37 cellular contexts compared by ENCODE assay signal in genomic region chr2:172049721-172050120, GRCh38. TPM values are rescaled to one million over a fixed set of nuclear protein-coding genes. Genes with fewer than 3 reads are reported as not detected.
"Had no signal": no experiment of that assay in that cellular context is flagged by ENCODE, and none has a peak within 500 bp of the region (broad histone marks: within the 10 kb centered on the region; RNA-seq: fewer than 3 reads in every experiment).

No MANE protein-coding gene starts in this region.

- H3K9me3 Mint-ChIP-seq: activated B cell treated with CpG ODN at 0.5 μM for 24 hours; activated CD4-positive, alpha-beta memory T cell treated with anti-CD3 and anti-CD28 coated beads for 36 hours; activated CD4-positive, alpha-beta T cell treated with anti-CD3 and anti-CD28 coated beads, Interleukin-2, amount 10 ng/mL, durations not matched to agents 24 days and 14 days; activated CD8-positive, alpha-beta T cell treated with anti-CD3 and anti-CD28 coated beads for 36 hours; activated naive CD4-positive, alpha-beta T cell treated with anti-CD3 and anti-CD28 coated beads, Interleukin-2, amount 10 ng/mL, durations not matched to agents 7 days and 5 days; activated naive CD4-positive, alpha-beta T cell treated with anti-CD3 and anti-CD28 coated beads, Interleukin-2, amount 50 U/mL, for 24 hours; activated naive CD8-positive, alpha-beta T cell treated with anti-CD3 and anti-CD28 coated beads, Interleukin-2, amount 10 ng/mL, durations not matched to agents 7 days and 5 days; activated naive CD8-positive, alpha-beta T cell treated with anti-CD3 and anti-CD28 coated beads, Interleukin-2, amount 50 U/mL, for 24 hours; activated T-cell treated with anti-CD3 and anti-CD28 coated beads, Interleukin-2, amount 50 U/mL, for 4 hours; activated T-cell treated with anti-CD3 and anti-CD28 coated beads, Interleukin-2, amount 50 U/mL, for 72 hours; activated T-helper 1 cell treated with anti-CD3 and anti-CD28 coated beads, Interleukin-12 subunit alpha, Interleukin-12 subunit beta, Interleukin-2, Interleukin-4 antibody, amounts not matched to agents 30 ng/mL and 10 ng/mL and 1 ng/mL, durations not matched to agents 14 hours and 24 hours and 36 hours; activated T-helper 17 cell treated with anti-CD3 and anti-CD28 coated beads, Interleukin-2, amount 50 U/mL, for 72 hours; T-helper 1 cell treated with Interleukin-12 subunit alpha and Interleukin-12 subunit beta and Interleukin-4 antibody, amounts not matched to agents 30 μg/mL and 1 μg/mL, for 36 hours; T-helper 2 cell treated with Interferon-gamma antibody and Interleukin-4, amounts not matched to agents 5 μg/mL and 100 μg/mL, for 36 hours had no signal

- H3K4me3 Mint-ChIP-seq: activated B cell treated with CpG ODN at 0.5 μM for 24 hours; activated CD4-positive, alpha-beta memory T cell treated with anti-CD3 and anti-CD28 coated beads for 36 hours; activated CD4-positive, alpha-beta T cell treated with anti-CD3 and anti-CD28 coated beads, Interleukin-2, amount 10 ng/mL, durations not matched to agents 24 days and 14 days; activated CD8-positive, alpha-beta T cell treated with anti-CD3 and anti-CD28 coated beads for 36 hours; activated naive CD4-positive, alpha-beta T cell treated with anti-CD3 and anti-CD28 coated beads, Interleukin-2, amount 10 ng/mL, durations not matched to agents 7 days and 5 days; activated naive CD4-positive, alpha-beta T cell treated with anti-CD3 and anti-CD28 coated beads, Interleukin-2, amount 50 U/mL, for 24 hours; activated naive CD8-positive, alpha-beta T cell; activated naive CD8-positive, alpha-beta T cell treated with anti-CD3 and anti-CD28 coated beads, Interleukin-2, amount 10 ng/mL, durations not matched to agents 7 days and 5 days; activated naive CD8-positive, alpha-beta T cell treated with anti-CD3 and anti-CD28 coated beads, Interleukin-2, amount 50 U/mL, for 24 hours; activated T-cell treated with anti-CD3 and anti-CD28 coated beads, Interleukin-2, amount 50 U/mL, for 4 hours; activated T-cell treated with anti-CD3 and anti-CD28 coated beads, Interleukin-2, amount 50 U/mL, for 72 hours; activated T-helper 1 cell treated with anti-CD3 and anti-CD28 coated beads, Interleukin-12 subunit alpha, Interleukin-12 subunit beta, Interleukin-2, Interleukin-4 antibody, amounts not matched to agents 30 ng/mL and 10 ng/mL and 1 ng/mL, durations not matched to agents 14 hours and 24 hours and 36 hours; activated T-helper 17 cell treated with anti-CD3 and anti-CD28 coated beads, Interleukin-2, amount 50 U/mL, for 72 hours; T-helper 1 cell treated with Interleukin-12 subunit alpha and Interleukin-12 subunit beta and Interleukin-4 antibody, amounts not matched to agents 30 μg/mL and 1 μg/mL, for 36 hours; T-helper 2 cell treated with Interferon-gamma antibody and Interleukin-4, amounts not matched to agents 5 μg/mL and 100 μg/mL, for 36 hours had no signal

- H3K27ac ChIP-seq: ascending aorta, body of pancreas, brain microvascular endothelial cell, breast epithelium, VCaP had no signal

- H3K36me3 ChIP-seq: ascending aorta, brain microvascular endothelial cell, breast epithelium had no signal

- H3K27me3 Mint-ChIP-seq: activated B cell treated with CpG ODN at 0.5 μM for 24 hours; activated CD4-positive, alpha-beta memory T cell treated with anti-CD3 and anti-CD28 coated beads for 36 hours; activated CD8-positive, alpha-beta T cell treated with anti-CD3 and anti-CD28 coated beads for 36 hours; activated naive CD4-positive, alpha-beta T cell treated with anti-CD3 and anti-CD28 coated beads, Interleukin-2, amount 10 ng/mL, durations not matched to agents 7 days and 5 days; activated naive CD4-positive, alpha-beta T cell treated with anti-CD3 and anti-CD28 coated beads, Interleukin-2, amount 50 U/mL, for 24 hours; activated naive CD8-positive, alpha-beta T cell; activated naive CD8-positive, alpha-beta T cell treated with anti-CD3 and anti-CD28 coated beads, Interleukin-2, amount 50 U/mL, for 24 hours; activated T-helper 17 cell treated with anti-CD3 and anti-CD28 coated beads, Interleukin-2, amount 50 U/mL, for 72 hours had no signal

- H3K4me1 Mint-ChIP-seq: activated B cell treated with CpG ODN at 0.5 μM for 24 hours; activated T-helper 17 cell treated with anti-CD3 and anti-CD28 coated beads, Interleukin-2, amount 50 U/mL, for 72 hours had no signal

- DNase-seq: activated B cell treated with CpG ODN at 0.5 μM for 24 hours; activated CD4-positive, alpha-beta memory T cell treated with anti-CD3 and anti-CD28 coated beads for 36 hours; activated CD4-positive, alpha-beta T cell treated with anti-CD3 and anti-CD28 coated beads for 4 hours; activated CD4-positive, alpha-beta T cell treated with anti-CD3 and anti-CD28 coated beads, Interleukin-2, amount 10 ng/mL, durations not matched to agents 24 days and 14 days; activated CD4-positive, alpha-beta T cell treated with anti-CD3 and anti-CD28 coated beads, Interleukin-2, amount 50 U/mL, for 1 hour; activated CD4-positive, alpha-beta T cell treated with anti-CD3 and anti-CD28 coated beads, Interleukin-2, amount 50 U/mL, for 4 hours; activated CD4-positive, CD25-positive, alpha-beta regulatory T cell treated with anti-CD3 and anti-CD28 coated beads, Interleukin-2, amount 50 U/mL, for 72 hours; activated CD8-positive, alpha-beta memory T cell treated with anti-CD3 and anti-CD28 coated beads, Interleukin-2, amount 50 U/mL, for 4 hours; activated CD8-positive, alpha-beta T cell treated with anti-CD3 and anti-CD28 coated beads for 36 hours; activated gamma-delta T cell; activated naive CD4-positive, alpha-beta T cell treated with anti-CD3 and anti-CD28 coated beads, Interleukin-2, amount 10 ng/mL, durations not matched to agents 7 days and 5 days; activated naive CD4-positive, alpha-beta T cell treated with Interleukin-2 at 50 U/mL for 16 hours; activated naive CD8-positive, alpha-beta T cell treated with anti-CD3 and anti-CD28 coated beads, Interleukin-2, amount 10 ng/mL, durations not matched to agents 7 days and 5 days; activated naive CD8-positive, alpha-beta T cell treated with anti-CD3 and anti-CD28 coated beads, Interleukin-2, amount 50 U/mL, for 24 hours; activated T-cell treated with anti-CD3 and anti-CD28 coated beads for 4 hours; activated T-cell treated with anti-CD3 and anti-CD28 coated beads, Interleukin-2, amount 50 U/mL, for 1 hour; activated T-cell treated with anti-CD3 and anti-CD28 coated beads, Interleukin-2, amount 50 U/mL, for 4 hours; activated T-cell treated with anti-CD3 and anti-CD28 coated beads, Interleukin-2, amount 50 U/mL, for 72 hours; amygdala; anterior cingulate cortex; body of pancreas; brain microvascular endothelial cell; central memory CD4-positive, alpha-beta T cell; T-helper 2 cell; T-helper 9 cell had no signal

- H3K27ac Mint-ChIP-seq: activated B cell treated with CpG ODN at 0.5 μM for 24 hours; activated CD4-positive, alpha-beta memory T cell treated with anti-CD3 and anti-CD28 coated beads for 36 hours; activated CD4-positive, alpha-beta T cell treated with anti-CD3 and anti-CD28 coated beads, Interleukin-2, amount 10 ng/mL, durations not matched to agents 24 days and 14 days; activated CD8-positive, alpha-beta T cell treated with anti-CD3 and anti-CD28 coated beads for 36 hours; activated naive CD4-positive, alpha-beta T cell treated with anti-CD3 and anti-CD28 coated beads, Interleukin-2, amount 10 ng/mL, durations not matched to agents 7 days and 5 days; activated naive CD4-positive, alpha-beta T cell treated with anti-CD3 and anti-CD28 coated beads, Interleukin-2, amount 50 U/mL, for 24 hours; activated naive CD8-positive, alpha-beta T cell; activated naive CD8-positive, alpha-beta T cell treated with anti-CD3 and anti-CD28 coated beads, Interleukin-2, amount 10 ng/mL, durations not matched to agents 7 days and 5 days; activated naive CD8-positive, alpha-beta T cell treated with anti-CD3 and anti-CD28 coated beads, Interleukin-2, amount 50 U/mL, for 24 hours; activated T-cell treated with anti-CD3 and anti-CD28 coated beads, Interleukin-2, amount 50 U/mL, for 72 hours; activated T-helper 1 cell treated with anti-CD3 and anti-CD28 coated beads, Interleukin-12 subunit alpha, Interleukin-12 subunit beta, Interleukin-2, Interleukin-4 antibody, amounts not matched to agents 30 ng/mL and 10 ng/mL and 1 ng/mL, durations not matched to agents 14 hours and 24 hours and 36 hours; activated T-helper 17 cell treated with anti-CD3 and anti-CD28 coated beads, Interleukin-2, amount 50 U/mL, for 72 hours; T-helper 1 cell treated with Interleukin-12 subunit alpha and Interleukin-12 subunit beta and Interleukin-4 antibody, amounts not matched to agents 30 μg/mL and 1 μg/mL, for 36 hours; T-helper 2 cell treated with Interferon-gamma antibody and Interleukin-4, amounts not matched to agents 5 μg/mL and 100 μg/mL, for 36 hours had no signal

- H3K4me3 ChIP-seq: ascending aorta, body of pancreas, breast epithelium had no signal

- H3K4me1 ChIP-seq: ascending aorta, breast epithelium had no signal

- H3K36me3 Mint-ChIP-seq: activated CD4-positive, alpha-beta memory T cell treated with anti-CD3 and anti-CD28 coated beads for 36 hours; activated naive CD4-positive, alpha-beta T cell treated with anti-CD3 and anti-CD28 coated beads, Interleukin-2, amount 10 ng/mL, durations not matched to agents 7 days and 5 days had no signal

- ATAC-seq: activated CD8-positive, alpha-beta T cell treated with anti-CD3 and anti-CD28 coated beads for 36 hours; activated naive CD8-positive, alpha-beta T cell treated with anti-CD3 and anti-CD28 coated beads, Interleukin-2, amount 50 U/mL, for 24 hours; activated T-cell treated with anti-CD3 and anti-CD28 coated beads, Interleukin-2, amount 50 U/mL, for 4 hours; activated T-cell treated with anti-CD3 and anti-CD28 coated beads, Interleukin-2, amount 50 U/mL, for 72 hours; activated T-helper 17 cell treated with anti-CD3 and anti-CD28 coated beads, Interleukin-2, amount 50 U/mL, for 72 hours; body of pancreas had no signal

- H3K27me3 ChIP-seq: ascending aorta, body of pancreas, brain microvascular endothelial cell, breast epithelium had no signal

- H3K9me3 ChIP-seq: ascending aorta, body of pancreas, breast epithelium had no signal

RNA-seq across cellular contexts. Expression of gene DLX1, which starts 35.6 kb away (rescaled TPM):
- total RNA-seq: activated B cell treated with CpG ODN at 0.5 μM for 24 hours; activated CD4-positive, alpha-beta memory T cell treated with anti-CD3 and anti-CD28 coated beads for 36 hours; activated CD4-positive, alpha-beta T cell treated with anti-CD3 and anti-CD28 coated beads, Interleukin-2, amount 10 ng/mL, durations not matched to agents 24 days and 14 days; activated CD8-positive, alpha-beta memory T cell treated with anti-CD3 and anti-CD28 coated beads for 36 hours; activated CD8-positive, alpha-beta T cell treated with anti-CD3 and anti-CD28 coated beads for 36 hours; activated naive CD8-positive, alpha-beta T cell treated with anti-CD3 and anti-CD28 coated beads, Interleukin-2, amount 10 ng/mL, durations not matched to agents 7 days and 5 days; activated T-cell treated with anti-CD3 and anti-CD28 coated beads, Interleukin-2, amount 50 U/mL, for 4 hours; activated T-helper 1 cell treated with anti-CD3 and anti-CD28 coated beads, Interleukin-12 subunit alpha, Interleukin-12 subunit beta, Interleukin-2, Interleukin-4 antibody, amounts not matched to agents 30 ng/mL and 10 ng/mL and 1 ng/mL, durations not matched to agents 14 hours and 24 hours and 36 hours; activated T-helper 17 cell treated with anti-CD3 and anti-CD28 coated beads, Interleukin-2, amount 50 U/mL, for 72 hours; ascending aorta; body of pancreas; cardiac septum; cerebellum had no signal

RNA-seq across cellular contexts. Expression of gene METAP1D, which starts 50.0 kb away (rescaled TPM):
- total RNA-seq: ascending aorta had no signal

RNA-seq across cellular contexts. Expression of gene DLX2, which starts 53.0 kb away (rescaled TPM):
- total RNA-seq: activated CD4-positive, alpha-beta memory T cell treated with anti-CD3 and anti-CD28 coated beads for 36 hours; activated CD8-positive, alpha-beta memory T cell treated with anti-CD3 and anti-CD28 coated beads for 36 hours; activated CD8-positive, alpha-beta T cell treated with anti-CD3 and anti-CD28 coated beads for 36 hours; activated naive CD8-positive, alpha-beta T cell treated with anti-CD3 and anti-CD28 coated beads, Interleukin-2, amount 10 ng/mL, durations not matched to agents 7 days and 5 days; activated T-cell treated with anti-CD3 and anti-CD28 coated beads, Interleukin-2, amount 50 U/mL, for 4 hours; activated T-helper 1 cell treated with anti-CD3 and anti-CD28 coated beads, Interleukin-12 subunit alpha, Interleukin-12 subunit beta, Interleukin-2, Interleukin-4 antibody, amounts not matched to agents 30 ng/mL and 10 ng/mL and 1 ng/mL, durations not matched to agents 14 hours and 24 hours and 36 hours; activated T-helper 17 cell treated with anti-CD3 and anti-CD28 coated beads, Interleukin-2, amount 50 U/mL, for 72 hours; ascending aorta; body of pancreas; cardiac septum; cerebellum had no signal
